In the genomic region with DNA sequence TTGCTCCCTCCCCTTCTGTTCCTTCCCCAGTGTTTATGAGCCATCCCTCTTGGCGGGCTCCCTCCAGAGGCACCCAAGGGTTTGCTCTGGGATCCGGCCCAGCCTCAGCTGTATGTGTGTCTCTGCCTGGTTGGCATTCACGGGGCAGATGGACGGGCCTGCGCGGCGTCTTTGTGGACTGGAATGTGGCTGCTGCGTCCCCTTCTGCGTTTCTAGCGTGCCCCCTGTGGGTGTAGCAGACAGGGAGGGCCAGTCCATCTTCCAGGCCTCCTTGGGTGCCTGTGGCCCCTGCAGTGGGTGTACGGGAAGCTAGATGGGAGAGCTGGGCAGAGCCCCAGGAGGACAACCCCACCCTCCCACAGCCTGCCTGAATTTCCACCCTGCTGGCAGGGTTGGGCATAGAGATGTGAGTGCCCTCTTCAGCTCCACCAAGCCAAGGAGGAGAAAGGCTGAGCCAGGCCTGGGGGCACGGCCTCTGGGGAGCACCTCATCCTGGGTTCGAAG, we compare ENCODE assay signal across 12 cellular contexts. TPM values are rescaled to one million over a fixed set of nuclear protein-coding genes. Genes with fewer than 3 reads are reported as not detected.
DNase-seq lines count a peak whose midpoint lies in the region; TF ChIP-seq lines count a peak whose summit lies in the region.
"Had no signal": no experiment of that assay in that cellular context is flagged by ENCODE, and none has a peak within 500 bp of the region (broad histone marks: within the 10 kb centered on the region; RNA-seq: fewer than 3 reads in every experiment).

No MANE protein-coding gene starts in this region.

- H3K27me3 Mint-ChIP-seq in nephron progenitor cell (ENCODE audit: low read depth, poor library complexity) (peaks cover 19% of the 10 kb centered on the region), type B pancreatic cell (peaks cover 24% of the 10 kb centered on the region)

- H3K4me3 Mint-ChIP-seq in nephron progenitor cell = peak overlapping the region; percentile 20
- H3K4me3 Mint-ChIP-seq in type B pancreatic cell = peak overlapping the region; percentile 83

- H3K36me3 Mint-ChIP-seq in nephron progenitor cell (ENCODE audit: low read depth) (no peaks in the 10 kb centered on the region), type B pancreatic cell (peaks cover 4% of the 10 kb centered on the region)

- H3K4me1 Mint-ChIP-seq in nephron progenitor cell (peaks cover 42% of the 10 kb centered on the region), type B pancreatic cell (ENCODE audit: unreplicated experiment) (peaks cover 24% of the 10 kb centered on the region)

- H3K9me3 Mint-ChIP-seq in nephron progenitor cell (no peaks in the 10 kb centered on the region), type B pancreatic cell (no peaks in the 10 kb centered on the region)
- H3K9me3 Mint-ChIP-seq: activated B cell treated with CpG ODN at 0.5 μM for 24 hours had no signal

- no peak overlapping the region for H3K27ac Mint-ChIP-seq in nephron progenitor cell
- H3K27ac Mint-ChIP-seq in type B pancreatic cell = peak overlapping the region; percentile 96
- H3K27ac Mint-ChIP-seq: activated B cell treated with CpG ODN at 0.5 μM for 24 hours had no signal

- DNase-seq in NCI-H345 (lab: John Stamatoyannopoulos, UW) (peak; percentile 23), NCI-H345 treated with DMSO at 0.1 percent for 48 hours (lab: John Stamatoyannopoulos, UW; ENCODE audit: unreplicated experiment) (no peak), globus pallidus (ENCODE audit: low spot score) (peak; percentile 52), nephron progenitor cell (no peak), type B pancreatic cell (ENCODE audit: extremely low spot score, unreplicated experiment) (no peak), NCI-H146 treated with DMSO at 0.1 percent for 48 hours (lab: John Stamatoyannopoulos, UW; ENCODE audit: unreplicated experiment) (no peak), EL (no peak), NCI-H187 (lab: John Stamatoyannopoulos, UW) (no peak)
- DNase-seq: activated B cell treated with CpG ODN at 0.5 μM for 24 hours; activated T-cell treated with anti-CD3 and anti-CD28 coated beads, Interleukin-2, amount 50 U/mL, for 1 hour; naive thymus-derived CD8-positive, alpha-beta T cell; stimulated activated CD4-positive, alpha-beta T cell treated with anti-CD3 and anti-CD28 coated beads, Interleukin-4, amount 100 ng/mL, for 24 hours had no signal

- TF ChIP-seq CTCF in nephron progenitor cell (IDR thresholded peaks at IDR 0.05) = no peak
- peak; percentile 22 for TF ChIP-seq CTCF in type B pancreatic cell (conservative IDR thresholded peaks at IDR 0.05)

RNA-seq across cellular contexts. Expression of gene GPC1, which starts 15.7 kb away (rescaled TPM):
- 58.0 and 78.0 TPM in 2 replicates for total RNA-seq in type B pancreatic cell (ENCODE audit: low replicate concordance)

Comparison
In these comparisons a context has a peak if more than half of its experiments do, and no peak if none do; other contexts are left out.
1. DNase-seq: peak in NCI-H345 (single experiment) and globus pallidus (single experiment); none in NCI-H345 treated with DMSO at 0.1 percent for 48 hours (single experiment), nephron progenitor cell (single experiment), type B pancreatic cell (single experiment), NCI-H146 treated with DMSO at 0.1 percent for 48 hours (single experiment), EL (single experiment) and NCI-H187 (0 of 2).